In the genomic region with DNA sequence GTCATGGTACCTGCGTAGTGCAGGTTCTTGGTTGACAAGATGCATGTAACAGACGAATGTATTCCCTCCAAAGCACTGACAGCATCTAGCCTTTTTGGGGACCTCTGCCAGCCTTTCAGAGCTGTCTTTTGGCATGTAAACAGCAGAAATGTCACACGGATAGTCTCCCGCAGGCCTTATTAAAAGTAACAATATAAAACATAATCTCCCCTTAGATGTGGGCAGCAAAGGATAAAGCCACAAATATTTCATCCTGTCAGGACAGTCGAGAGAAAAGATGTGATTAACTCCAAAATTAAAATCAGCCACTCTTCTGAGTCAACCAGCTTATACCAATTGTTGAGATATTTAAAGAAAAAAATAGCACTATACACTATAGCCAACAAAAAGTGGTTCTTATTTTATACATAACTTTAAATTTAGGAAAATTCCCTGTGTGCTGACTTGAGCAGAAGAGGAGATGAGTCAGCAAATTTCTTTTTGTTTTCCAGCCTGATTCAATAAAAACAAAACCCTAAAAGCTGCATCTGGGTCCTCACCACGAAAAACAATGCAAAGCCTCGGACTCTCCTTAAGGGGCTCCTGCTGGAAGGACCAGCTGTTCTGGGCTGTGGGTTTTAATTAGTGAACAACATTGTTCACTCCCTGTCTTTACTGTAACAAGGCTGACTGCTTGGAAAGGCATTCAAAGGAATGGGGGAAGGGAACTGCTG, we compare ENCODE assay signal across 12 cellular contexts.
DNase-seq lines count a peak whose midpoint lies in the region; ATAC-seq, FAIRE-seq and TF ChIP-seq lines count a peak whose summit lies in the region.
"Had no signal": no experiment of that assay in that cellular context is flagged by ENCODE, and none has a peak within 500 bp of the region (broad histone marks: within the 10 kb centered on the region; RNA-seq: fewer than 3 reads in every experiment).

No MANE protein-coding gene starts in this region.

- peak; percentile 54 to 60 for DNase-seq in HAP-1 (ENCODE audit: low spot score in 2 of 2)
- peak; percentile 49 for DNase-seq in amniotic epithelial cell (ENCODE audit: low read depth)
- peak; percentile 70 for DNase-seq in fibroblast of the conjunctiva (ENCODE audit: low read depth)
- DNase-seq in NCI-H446 (lab: John Stamatoyannopoulos, UW), result no peak
- no peak for DNase-seq in left ventricle myocardium superior
- no peak for DNase-seq in GM12892 (ENCODE audit: insufficient read length)
- DNase-seq: activated naive CD4-positive, alpha-beta T cell treated with Interleukin-2 at 50 U/mL for 16 hours; left cardiac atrium; NCI-H187 treated with DMSO at 0.1 percent for 48 hours; posterior cingulate gyrus had no signal

- in situ Hi-C loops in HAP-1 (cut with MboI; ENCODE audit: low sequenced_read_pairs), result no loop called here

- H3K36me3 ChIP-seq in HAP-1 (replicated peaks) (no peaks in the 10 kb centered on the region), skeletal muscle satellite cell (ENCODE audit: insufficient read depth, low read length) (peaks cover 4% of the 10 kb centered on the region)

- no peak overlapping the region for H3K4me3 ChIP-seq in HAP-1
- H3K4me3 ChIP-seq in skeletal muscle satellite cell (ENCODE audit: low read length), result peak overlapping the region; percentile 15

- no peak for FAIRE-seq in GM12892 (lab: Jason Lieb, UNC)

- peaks cover 20% of the 10 kb centered on the region for H3K4me1 ChIP-seq in HAP-1
- peaks cover 21% of the 10 kb centered on the region for H3K4me1 ChIP-seq in skeletal muscle satellite cell (ENCODE audit: control insufficient read depth, insufficient read depth, low read length)

- 0 out of 2 replicates have a peak, but pooled peaks cover 3% of the 10 kb centered on the region for H3K9me3 ChIP-seq in HAP-1
- H3K9me3 ChIP-seq in skeletal muscle satellite cell (replicated peaks; ENCODE audit: low read length), result no peaks in the 10 kb centered on the region

- H3K27me3 ChIP-seq in HAP-1 (ENCODE audit: low read depth) (no peaks in the 10 kb centered on the region), skeletal muscle satellite cell (ENCODE audit: control insufficient read depth, insufficient read depth, low read length) (no peaks in the 10 kb centered on the region)

- intact Hi-C loops in left ventricle myocardium superior (cut with micrococcal nuclease), result no loop called here

- peak overlapping the region; percentile 44 for H3K4me2 ChIP-seq in skeletal muscle satellite cell (ENCODE audit: low read length)

- no peak for TF ChIP-seq POLR2A in GM18505 (IDR thresholded peaks at IDR 0.05; ENCODE audit: borderline replicate concordance, extremely low read depth, insufficient read depth, insufficient read length)
- no peak for TF ChIP-seq POLR2A in GM12892 (IDR thresholded peaks at IDR 0.05; ENCODE audit: low read depth, low read length)

- H3K9ac ChIP-seq in skeletal muscle satellite cell (ENCODE audit: low read depth, low read length), result peak overlapping the region; percentile 40

- ATAC-seq in GM18505 (IDR thresholded peaks at IDR 0.05; ENCODE audit: unreplicated experiment), result no peak
- no peak for ATAC-seq in left ventricle myocardium superior

Comparison
In these comparisons a context has a peak if more than half of its experiments do, and no peak if none do; other contexts are left out.
1. DNase-seq: peak in HAP-1 (2 of 2), amniotic epithelial cell (single experiment) and fibroblast of the conjunctiva (single experiment); none in NCI-H446 (0 of 2), left ventricle myocardium superior (single experiment) and GM12892 (single experiment).